31 cellular contexts compared by ENCODE assay signal in the genomic region with DNA sequence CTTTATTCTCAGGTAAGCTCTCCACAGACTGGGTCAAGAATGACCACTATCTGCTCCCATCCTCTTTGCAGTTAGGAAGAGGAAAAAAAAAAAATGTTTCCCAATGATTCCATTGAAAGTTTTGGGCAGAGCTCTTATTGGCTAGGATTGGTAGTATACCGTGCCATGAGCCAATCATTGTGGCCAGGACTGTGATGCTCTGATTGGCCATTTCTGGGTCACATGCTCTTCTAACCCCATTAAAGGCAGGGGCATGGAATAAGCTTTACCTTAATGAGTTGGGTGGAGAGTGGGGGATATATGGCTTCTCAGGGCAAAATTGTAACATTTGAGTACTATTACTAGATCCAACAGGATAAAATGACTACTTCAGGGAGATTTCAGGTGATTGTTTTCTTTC. TPM values are rescaled to one million over a fixed set of nuclear protein-coding genes. Genes with fewer than 3 reads are reported as not detected.
"Had no signal": no experiment of that assay in that cellular context is flagged by ENCODE, and none has a peak within 500 bp of the region (broad histone marks: within the 10 kb centered on the region; RNA-seq: fewer than 3 reads in every experiment).

No MANE protein-coding gene starts in this region.

- H3K4me1 ChIP-seq: esophagus squamous epithelium, gastrocnemius medialis, heart right ventricle, lower lobe of right lung had no signal

- FAIRE-seq: colon, endometrium, islet of Langerhans, kidney had no signal

- H3K4me3 ChIP-seq: coronary artery, dorsolateral prefrontal cortex, esophagus squamous epithelium, gastrocnemius medialis, heart right ventricle, lower lobe of right lung, mucosa of descending colon had no signal

- H3K27ac ChIP-seq: coronary artery, dorsolateral prefrontal cortex, epithelial cell of prostate, esophagus squamous epithelium, gastrocnemius medialis, heart right ventricle, lower lobe of right lung had no signal

- H3K9me3 ChIP-seq: esophagus squamous epithelium, gastrocnemius medialis, lower lobe of right lung, mucosa of descending colon had no signal

- DNase-seq: dermis blood vessel endothelial cell; dorsolateral prefrontal cortex; effector CD4-positive, alpha-beta T cell; effector memory CD4-positive, alpha-beta T cell; erythroblast; esophagus squamous epithelium; foreskin fibroblast; foreskin melanocyte; gastrocnemius medialis; glutamatergic neuron; head of caudate nucleus; heart right ventricle; hippocampal formation; kidney; kidney glomerular epithelial cell; left colon; left ventricle myocardium superior; lower lobe of right lung; mesenchymal stem cell; mucosa of descending colon; naive B cell had no signal

- H3K27me3 ChIP-seq: gastrocnemius medialis had no signal

- H3K36me3 ChIP-seq: esophagus squamous epithelium, gastrocnemius medialis, heart right ventricle, lower lobe of right lung had no signal

- ATAC-seq: esophagus mucosa, gastrocnemius medialis, heart right ventricle, left colon, left lobe of liver, left ventricle myocardium superior, lower lobe of right lung, mucosa of descending colon had no signal

RNA-seq across cellular contexts. Expression of gene WSCD2, which starts 49.4 kb away (rescaled TPM):
- total RNA-seq: dermis blood vessel endothelial cell, glomerular endothelial cell, left lobe of liver, lung microvascular endothelial cell, myocyte had no signal
